In genomic region chr5:34913072-34913471, GRCh38 we compare ENCODE assay signal across 16 cellular contexts. TPM values are rescaled to one million over a fixed set of nuclear protein-coding genes. Genes with fewer than 3 reads are reported as not detected.
DNase-seq lines count a peak whose midpoint lies in the region; ATAC-seq, FAIRE-seq and TF ChIP-seq lines count a peak whose summit lies in the region.
"Had no signal": no experiment of that assay in that cellular context is flagged by ENCODE, and none has a peak within 500 bp of the region (broad histone marks: within the 10 kb centered on the region; RNA-seq: fewer than 3 reads in every experiment).

No MANE protein-coding gene starts in this region.

- TF ChIP-seq POLR2A in NB4 (IDR thresholded peaks at IDR 0.05; ENCODE audit: extremely low read depth, insufficient read length) (no peak), H54 (IDR thresholded peaks at IDR 0.05; ENCODE audit: low read depth, low read length) (no peak)

- H3K4me3 ChIP-seq in NB4 (ENCODE audit: low read depth, low read length), result peak overlapping the region; percentile 99
- no peak overlapping the region for H3K4me3 ChIP-seq in naive thymus-derived CD4-positive, alpha-beta T cell (ENCODE audit: low read length)

- H3K27ac Mint-ChIP-seq in stimulated activated naive CD8-positive, alpha-beta T cell treated with anti-CD3 and anti-CD28 coated beads, Interleukin-15, Interleukin-2, amounts not matched to agents 100 ng/mL and 50 ng/mL, for 24 hours, result no peak overlapping the region
- H3K27ac Mint-ChIP-seq in naive thymus-derived CD4-positive, alpha-beta T cell, result no peak overlapping the region
- H3K27ac Mint-ChIP-seq: GM23338 had no signal

- POLR2A ChIA-PET in naive thymus-derived CD4-positive, alpha-beta T cell (lab: Charles Lee), result interaction anchor here (4.8 kb wide), 1 partner anchor 16 kb away, joined by 91 read pairs; the partner anchor contains the start of gene DNAJC21

- H3K27me3 Mint-ChIP-seq in stimulated activated naive CD8-positive, alpha-beta T cell treated with anti-CD3 and anti-CD28 coated beads, Interleukin-15, Interleukin-2, amounts not matched to agents 100 ng/mL and 50 ng/mL, for 24 hours, result no peaks in the 10 kb centered on the region
- no peaks in the 10 kb centered on the region for H3K27me3 Mint-ChIP-seq in naive thymus-derived CD4-positive, alpha-beta T cell

- no peaks in the 10 kb centered on the region for H3K27me3 ChIP-seq in naive thymus-derived CD4-positive, alpha-beta T cell (ENCODE audit: control insufficient read depth in 2 of 2, insufficient read depth in 2 of 2, low read length in 2 of 2)
- H3K27me3 ChIP-seq: suprapubic skin had no signal

- no peak overlapping the region for H3K27ac ChIP-seq in naive thymus-derived CD4-positive, alpha-beta T cell (ENCODE audit: low read depth, low read length)
- H3K27ac ChIP-seq: suprapubic skin had no signal

- CTCF ChIA-PET in naive thymus-derived CD4-positive, alpha-beta T cell (lab: Charles Lee), result no interaction called here

- peaks cover 38% of the 10 kb centered on the region for H3K4me1 Mint-ChIP-seq in stimulated activated naive CD8-positive, alpha-beta T cell treated with anti-CD3 and anti-CD28 coated beads, Interleukin-15, Interleukin-2, amounts not matched to agents 100 ng/mL and 50 ng/mL, for 24 hours (ENCODE audit: low read depth)
- peaks cover 17 to 41% (median 35%) of the 10 kb centered on the region in 7 donors for H3K4me1 Mint-ChIP-seq in naive thymus-derived CD4-positive, alpha-beta T cell

- FAIRE-seq in GM19239 (lab: Jason Lieb, UNC) (no peak), H54 (lab: Jason Lieb, UNC) (no peak)

- peaks cover 19 to 34% of the 10 kb centered on the region in 2 donors for H3K4me1 ChIP-seq in naive thymus-derived CD4-positive, alpha-beta T cell (ENCODE audit: control insufficient read depth in 2 of 2, insufficient read depth in 2 of 2, low read length in 2 of 2)

- no peaks in the 10 kb centered on the region for H3K9me3 Mint-ChIP-seq in stimulated activated naive CD8-positive, alpha-beta T cell treated with anti-CD3 and anti-CD28 coated beads, Interleukin-15, Interleukin-2, amounts not matched to agents 100 ng/mL and 50 ng/mL, for 24 hours
- H3K9me3 Mint-ChIP-seq in naive thymus-derived CD4-positive, alpha-beta T cell, result no peaks in the 10 kb centered on the region
- H3K9me3 Mint-ChIP-seq: GM23338 had no signal

- H3K9me3 ChIP-seq in naive thymus-derived CD4-positive, alpha-beta T cell (ENCODE audit: control insufficient read depth in 2 of 3, low read length in 3 of 3), result no peaks in the 10 kb centered on the region
- H3K9me3 ChIP-seq: suprapubic skin had no signal

- H3K36me3 ChIP-seq in naive thymus-derived CD4-positive, alpha-beta T cell (ENCODE audit: control insufficient read depth in 2 of 3, insufficient read depth in 3 of 3, low read length in 3 of 3), result peaks cover 0 to 32% (median 6%) of the 10 kb centered on the region in 3 experiments

- no peak for TF ChIP-seq CTCF in NB4 (IDR thresholded peaks at IDR 0.05; ENCODE audit: low read depth, low read length)

- peak overlapping the region; percentile 6 for H3K4me3 Mint-ChIP-seq in stimulated activated naive CD8-positive, alpha-beta T cell treated with anti-CD3 and anti-CD28 coated beads, Interleukin-15, Interleukin-2, amounts not matched to agents 100 ng/mL and 50 ng/mL, for 24 hours
- H3K4me3 Mint-ChIP-seq in naive thymus-derived CD4-positive, alpha-beta T cell, result no peak overlapping the region
- H3K4me3 Mint-ChIP-seq: activated CD8-positive, alpha-beta T cell treated with anti-CD3 and anti-CD28 coated beads, Interleukin-2, amount 10 ng/mL, durations not matched to agents 7 days and 5 days; GM23338 had no signal

- peaks cover 63% of the 10 kb centered on the region for H3K36me3 Mint-ChIP-seq in stimulated activated naive CD8-positive, alpha-beta T cell treated with anti-CD3 and anti-CD28 coated beads, Interleukin-15, Interleukin-2, amounts not matched to agents 100 ng/mL and 50 ng/mL, for 24 hours (ENCODE audit: low read depth)
- H3K36me3 Mint-ChIP-seq in naive thymus-derived CD4-positive, alpha-beta T cell, result peaks cover 0 to 22% (median 11%) of the 10 kb centered on the region in 5 donors

- ATAC-seq in stimulated activated naive CD8-positive, alpha-beta T cell treated with anti-CD3 and anti-CD28 coated beads, Interleukin-15, Interleukin-2, amounts not matched to agents 100 U/mL and 50 U/mL, for 24 hours, result no peak
- ATAC-seq in naive thymus-derived CD4-positive, alpha-beta T cell, result no peak
- ATAC-seq: activated CD8-positive, alpha-beta T cell treated with anti-CD3 and anti-CD28 coated beads, Interleukin-2, amount 10 ng/mL, durations not matched to agents 7 days and 5 days; GM23338; left lobe of liver had no signal

- intact Hi-C loops in naive thymus-derived CD4-positive, alpha-beta T cell (cut with micrococcal nuclease), result no loop called here

- DNase-seq in stimulated activated naive CD8-positive, alpha-beta T cell treated with anti-CD3 and anti-CD28 coated beads, Interleukin-15, Interleukin-2, amounts not matched to agents 100 U/mL and 50 U/mL, for 24 hours, result no peak
- no peak for DNase-seq in NB4 (ENCODE audit: low read depth)
- peak; percentile 89 for DNase-seq in fibroblast of gingiva (ENCODE audit: low read depth)
- no peak for DNase-seq in GM19239 (ENCODE audit: insufficient read length, low spot score)
- no peak for DNase-seq in SIG-M5 treated with dmso at 0.1 percent for 504 hours (lab: John Stamatoyannopoulos, UW; ENCODE audit: unreplicated experiment)
- DNase-seq in H54 (ENCODE audit: insufficient read length, low spot score), result no peak
- DNase-seq in naive thymus-derived CD4-positive, alpha-beta T cell, result no peak
- DNase-seq: activated CD8-positive, alpha-beta T cell treated with anti-CD3 and anti-CD28 coated beads, Interleukin-2, amount 10 ng/mL, durations not matched to agents 7 days and 5 days; amniotic stem cell; NCI-H1105 treated with DMSO at 0.1 percent for 48 hours; NCI-H2227 treated with DMSO at 0.1 percent for 48 hours; SW 1271 had no signal

RNA-seq across cellular contexts. Expression of gene RAD1, which starts 2.2 kb away (rescaled TPM):
- total RNA-seq in naive thymus-derived CD4-positive, alpha-beta T cell, result 10 to 100 TPM; 19.3 to 29.6 (median 24.6) TPM
- polyA plus RNA-seq in naive thymus-derived CD4-positive, alpha-beta T cell, result 10 to 100 TPM; 18.9 to 19.4 TPM

RNA-seq across cellular contexts. Expression of gene BRIX1, which starts 2.4 kb away (rescaled TPM):
- total RNA-seq in naive thymus-derived CD4-positive, alpha-beta T cell, result 10 to 100 TPM; 13.4 to 45.2 (median 26.8) TPM
- 10 to 100 TPM; 46.0 to 46.2 TPM for polyA plus RNA-seq in naive thymus-derived CD4-positive, alpha-beta T cell

RNA-seq across cellular contexts. Expression of gene DNAJC21, which starts 16.3 kb away (rescaled TPM):
- total RNA-seq in naive thymus-derived CD4-positive, alpha-beta T cell, result 10 to 100 TPM; 43.9 to 66.4 (median 49.6) TPM
- 10 to 100 TPM; 17.3 to 19.6 TPM for polyA plus RNA-seq in naive thymus-derived CD4-positive, alpha-beta T cell
